ENCODE assay signal across 8 cellular contexts in genomic region chr7:151226875-151227782, GRCh38. TPM values are rescaled to one million over a fixed set of nuclear protein-coding genes. Genes with fewer than 3 reads are reported as not detected.
DNase-seq lines count a peak whose midpoint lies in the region; ATAC-seq and TF ChIP-seq lines count a peak whose summit lies in the region.

Gene ABCF2, minus strand, starts transcription at chr7:151227205. Its CDS starts 747 bp downstream, at chr7:151226458.

- H3K9me3 ChIP-seq in right atrium auricular region (no peaks in the 10 kb centered on the region), uterus (no peaks in the 10 kb centered on the region)

- H3K27ac ChIP-seq in right atrium auricular region (peak within 1 kb of the TSS; percentile 75 to 77), uterus (peak within 1 kb of the TSS; percentile 69 to 82)

- H3K27me3 ChIP-seq in right atrium auricular region: no peaks in the 10 kb centered on the region
- H3K27me3 ChIP-seq in uterus: no peaks in the 10 kb centered on the region

- H3K4me1 ChIP-seq in right atrium auricular region: peaks cover 0 to 26% of the 10 kb centered on the region in 2 donors
- H3K4me1 ChIP-seq in uterus: peaks cover 12% of the 10 kb centered on the region in 2 donors

- peaks cover 30% of the 10 kb centered on the region for H3K36me3 ChIP-seq in right atrium auricular region
- H3K36me3 ChIP-seq in uterus: no peaks in the 10 kb centered on the region

- peak; percentile 24 to 68 for TF ChIP-seq POLR2A in uterus (IDR thresholded peaks at IDR 0.05)

- peak; percentile 85 for DNase-seq in NCI-H187 treated with DMSO at 0.1 percent for 48 hours (lab: John Stamatoyannopoulos, UW)
- peak; percentile 78 to 100 (median 98) for DNase-seq in anterior cingulate cortex (lab: John Stamatoyannopoulos, UW)
- peak; percentile 100 for DNase-seq in right atrium auricular region (ENCODE audit: low spot score)
- peak; percentile 97 for DNase-seq in pulmonary artery endothelial cell (ENCODE audit: low read depth, low spot score)
- DNase-seq in uterus: peak; percentile 99

- ATAC-seq in GM18499 (IDR thresholded peaks at IDR 0.05; ENCODE audit: insufficient read depth, unreplicated experiment) (peak; percentile 87), HG02943 (IDR thresholded peaks at IDR 0.05; ENCODE audit: low read depth, unreplicated experiment) (peak; percentile 98)

- peak within 1 kb of the TSS; percentile 82 to 86 for H3K4me3 ChIP-seq in right atrium auricular region
- peak within 1 kb of the TSS; percentile 81 to 86 for H3K4me3 ChIP-seq in uterus

- no peak for TF ChIP-seq CTCF in right atrium auricular region (IDR thresholded peaks at IDR 0.05)
- peak in 1 of 4 experiments; percentile 45 for TF ChIP-seq CTCF in uterus (IDR thresholded peaks at IDR 0.05)

- intact Hi-C loops in T-helper 2 cell treated with Interferon-gamma antibody and Interleukin-4, amounts not matched to agents 100 ng/mL and 5 ng/mL, for 36 hours (cut with micrococcal nuclease): loop anchor here (1.0 to 2.0 kb wide), 6 partner anchors 17 to 1389 kb away; partner anchors contain the start of genes CDK5, NUB1, TMUB1 and ZNF862
- intact Hi-C loops in uterus (cut with DNase I; ENCODE audit: low total_unique reads): loop anchor here (10.0 kb wide), 1 partner anchor 1352 kb away; the partner anchor contains the start of gene ATP6V0E2

RNA-seq across cellular contexts. Expression of gene ABCF2, which starts in this region (rescaled TPM):
- 45.5 and 47.2 TPM in 2 replicates for total RNA-seq in T-helper 2 cell treated with Interferon-gamma antibody and Interleukin-4, amounts not matched to agents 100 ng/mL and 5 ng/mL, for 36 hours
- 10 to 100 TPM; 29.7 to 38.6 TPM for total RNA-seq in right atrium auricular region
- total RNA-seq in pulmonary artery endothelial cell: 78.8 and 91.2 TPM in 2 replicates
- 10 to 100 TPM in 3 of 4 donors, 1 to 10 TPM in 1; 6.8 to 39.2 (median 37.7) TPM for total RNA-seq in uterus

Comparison
In these comparisons a context has a peak if more than half of its experiments do, and no peak if none do; other contexts are left out.
1. Peak in every context shown above with its lines: DNase-seq, ATAC-seq, H3K4me3 ChIP-seq and H3K27ac ChIP-seq.